Comparison of ENCODE assay signal across 33 cellular contexts in the genomic region with DNA sequence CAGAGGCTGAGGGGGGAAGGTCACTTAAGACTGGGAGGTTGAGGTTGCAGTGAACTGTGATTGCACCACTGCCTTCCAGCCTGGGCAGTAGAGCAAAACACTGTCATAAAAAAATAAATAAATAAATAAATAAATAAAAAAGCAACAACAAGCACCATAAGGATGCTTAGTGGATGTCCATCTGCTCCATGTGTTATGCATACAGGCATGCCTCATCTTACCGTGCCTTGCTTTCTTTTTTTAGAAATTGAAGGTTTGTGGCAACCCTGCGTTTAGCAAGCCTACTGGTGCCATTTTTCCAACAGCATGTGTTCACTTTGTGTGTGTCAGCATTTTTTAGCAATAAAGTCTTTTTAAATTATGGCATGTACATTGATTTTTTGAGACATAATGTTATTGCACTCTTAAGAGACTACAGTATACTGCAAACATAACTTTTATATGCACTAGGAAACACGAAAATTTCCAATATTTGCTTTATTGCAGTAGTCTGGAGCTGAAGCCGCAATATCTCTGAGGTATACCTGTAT.
"Had no signal": no experiment of that assay in that cellular context is flagged by ENCODE, and none has a peak within 500 bp of the region (broad histone marks: within the 10 kb centered on the region; RNA-seq: fewer than 3 reads in every experiment).

No MANE protein-coding gene starts in this region.

- H3K4me3 ChIP-seq: adrenal gland, Peyer's patch had no signal

- H3K4me1 ChIP-seq: adrenal gland, Peyer's patch had no signal

- H3K9me3 ChIP-seq: adrenal gland, Peyer's patch had no signal

- H3K27me3 ChIP-seq: adrenal gland, Peyer's patch had no signal

- DNase-seq: activated B cell treated with CpG ODN at 0.5 μM for 24 hours; activated CD4-positive, alpha-beta memory T cell treated with anti-CD3 and anti-CD28 coated beads for 36 hours; activated CD4-positive, alpha-beta T cell treated with anti-CD3 and anti-CD28 coated beads for 4 hours; activated CD4-positive, alpha-beta T cell treated with anti-CD3 and anti-CD28 coated beads, Interleukin-2, amount 50 U/mL, for 1 hour; activated CD4-positive, CD25-positive, alpha-beta regulatory T cell treated with anti-CD3 and anti-CD28 coated beads, Interleukin-2, amount 50 U/mL, for 72 hours; activated CD8-positive, alpha-beta memory T cell treated with anti-CD3 and anti-CD28 coated beads, Interleukin-2, amount 50 U/mL, for 4 hours; activated gamma-delta T cell treated with Interleukin-2 at 50 U/mL for 16 hours; activated naive CD4-positive, alpha-beta T cell treated with anti-CD3 and anti-CD28 coated beads for 36 hours; activated T-cell treated with anti-CD3 and anti-CD28 coated beads for 4 hours; activated T-cell treated with anti-CD3 and anti-CD28 coated beads, Interleukin-2, amount 50 U/mL, for 4 hours; adrenal gland; central memory CD4-positive, alpha-beta T cell; KG1; MM.1S; MV-4-11; NCI-H1092; NCI-H1436 treated with DMSO at 0.1 percent for 48 hours; NCI-H187 treated with DMSO at 0.1 percent for 48 hours; NCI-H2081; NCI-H510A; NCI-H526; NCI-H748 treated with DMSO at 0.1 percent for 48 hours; NK-92 treated with Interleukin-12 subunit alpha and Interleukin-12 subunit beta, amount 100 ng/mL, for 24 hours; PC-3; Peyer's patch; RPMI8226; SHP77 treated with DMSO at 0.1 percent for 48 hours; T-cell; T-helper 2 cell; T-helper 9 cell had no signal

- H3K27ac ChIP-seq: adrenal gland, Peyer's patch, VCaP had no signal

- H3K36me3 ChIP-seq: adrenal gland had no signal

- ATAC-seq: activated naive CD4-positive, alpha-beta T cell treated with anti-CD3 and anti-CD28 coated beads, Interleukin-2, amount 50 U/mL, for 72 hours; activated T-cell treated with anti-CD3 and anti-CD28 coated beads, Interleukin-2, amount 50 U/mL, for 4 hours; PC-3; SK-N-SH treated with all-trans-retinoic acid at 6 μM for 48 hours; T-cell had no signal
